Comparison of ENCODE assay signal across 14 cellular contexts in the genomic region with DNA sequence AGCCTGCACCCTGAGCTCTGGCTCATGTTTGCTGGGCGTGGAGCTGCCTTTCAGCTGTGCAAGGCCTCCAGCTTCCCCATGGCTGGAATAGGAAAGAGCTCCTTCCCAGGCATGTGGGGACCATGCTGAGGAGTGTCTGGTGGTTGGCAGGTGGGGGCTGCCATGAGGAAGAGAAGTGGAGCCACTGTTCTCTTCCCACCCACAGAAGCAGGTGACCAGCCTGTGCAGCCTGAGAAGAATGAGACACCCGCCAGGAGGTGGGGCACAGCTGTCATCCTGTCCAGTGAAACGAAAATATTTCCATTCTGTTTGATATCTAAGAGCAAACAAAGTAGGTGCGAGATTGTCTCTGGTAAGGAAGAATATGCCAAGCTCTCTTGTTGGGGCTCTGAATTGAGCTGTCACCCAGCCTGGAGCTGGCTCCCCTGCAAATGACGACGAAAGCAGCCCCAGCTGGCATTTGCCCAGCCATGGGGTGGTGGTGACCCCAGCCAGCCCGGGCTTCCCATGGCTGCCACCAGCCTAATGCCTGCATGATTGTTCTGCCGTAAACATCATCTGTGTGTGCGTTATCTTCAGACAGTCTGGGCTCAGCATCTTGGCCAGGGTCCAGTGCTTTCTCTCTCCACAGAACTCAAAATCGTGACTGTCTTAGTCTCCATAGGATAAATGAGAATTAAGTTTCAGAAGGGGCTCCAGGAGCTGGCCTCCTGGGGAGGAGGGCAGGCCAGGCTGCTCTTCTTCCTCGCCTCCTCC.
DNase-seq lines count a peak whose midpoint lies in the region; ATAC-seq and TF ChIP-seq lines count a peak whose summit lies in the region.
"Had no signal": no experiment of that assay in that cellular context is flagged by ENCODE, and none has a peak within 500 bp of the region (broad histone marks: within the 10 kb centered on the region; RNA-seq: fewer than 3 reads in every experiment).

No MANE protein-coding gene starts in this region.

- in situ Hi-C loops in transverse colon (cut with MboI; ENCODE audit: low pct_ligation_motif_present in 1 of 4, low pct_unique_long_range_greater_than_20kb in 1 of 4, low sequenced_read_pairs in 3 of 4), result no loop called here

- intact Hi-C loops in Right ventricle myocardium inferior (cut with DNase I) (no loop called here), cardiac septum (cut with DNase I) (loop anchor here (5.0 kb wide), 1 partner anchor 49 kb away; no protein-coding TSS in a partner anchor), right cardiac atrium (cut with DNase I) (no loop called here), transverse colon (cut with DNase I; ENCODE audit: low total_unique reads) (no loop called here)

- no peak for DNase-seq in Right ventricle myocardium inferior (ENCODE audit: missing footprints)
- no peak for DNase-seq in cardiac septum (ENCODE audit: low spot score)
- DNase-seq in SK-N-SH, result peak; percentile 82
- peak; percentile 32 to 76 (median 68) for DNase-seq in right cardiac atrium
- peak; percentile 19 for DNase-seq in transverse colon
- no peak for DNase-seq in cerebellar nuclear complex (lab: John Stamatoyannopoulos, UW)
- no peak for DNase-seq in SIG-M5 treated with dmso at 0.1 percent for 504 hours (lab: John Stamatoyannopoulos, UW; ENCODE audit: unreplicated experiment)
- DNase-seq in coronary artery (ENCODE audit: low spot score), result no peak
- DNase-seq: activated CD4-positive, alpha-beta T cell treated with anti-CD3 and anti-CD28 coated beads, Interleukin-2, amount 10 ng/mL, durations not matched to agents 7 days and 5 days; DMS79 treated with DMSO at 0.1 percent for 48 hours; NCI-H1048; OCI-M1; stimulated activated CD4-positive, alpha-beta T cell treated with anti-CD3 and anti-CD28 coated beads, Interleukin-15, amount 100 ng/mL, for 24 hours had no signal

- H3K9me3 ChIP-seq in SK-N-SH, result no peaks in the 10 kb centered on the region
- no peaks in the 10 kb centered on the region for H3K9me3 ChIP-seq in right cardiac atrium (ENCODE audit: control insufficient read depth, low read length)
- no peaks in the 10 kb centered on the region for H3K9me3 ChIP-seq in transverse colon

- POLR2A ChIA-PET in SK-N-SH (lab: Yijun Ruan, JAX), result no interaction called here

- TF ChIP-seq RAD21 in SK-N-SH (IDR thresholded peaks at IDR 0.05; ENCODE audit: low read length), result peak; percentile 30

- no peak for TF ChIP-seq POLR2A in transverse colon (IDR thresholded peaks at IDR 0.05)

- no peak overlapping the region for H2AFZ ChIP-seq in SK-N-SH (ENCODE audit: low read depth)

- H3K9ac ChIP-seq in SK-N-SH, result no peak overlapping the region

- H3K27me3 ChIP-seq in SK-N-SH (ENCODE audit: insufficient read depth) (no peaks in the 10 kb centered on the region), right cardiac atrium (ENCODE audit: control insufficient read depth, insufficient read depth) (no peaks in the 10 kb centered on the region), transverse colon (no peaks in the 10 kb centered on the region)
- H3K27me3 ChIP-seq: cardiac muscle cell had no signal

- TF ChIP-seq EP300 in SK-N-SH (IDR thresholded peaks at IDR 0.05; ENCODE audit: borderline replicate concordance in 1 of 2, low read depth in 1 of 2, low read length in 1 of 2) (peak in 1 of 2 experiments; percentile 50; a peak in 2 of 4 replicates), transverse colon (IDR thresholded peaks at IDR 0.05; ENCODE audit: low read depth) (no peak)

- TF ChIP-seq CTCF in SK-N-SH (IDR thresholded peaks at IDR 0.05) (no peak), transverse colon (IDR thresholded peaks at IDR 0.05) (no peak), coronary artery (IDR thresholded peaks at IDR 0.05) (no peak)

- no peak overlapping the region for H3K4me2 ChIP-seq in SK-N-SH

- CTCF ChIA-PET in SK-N-SH (lab: Yijun Ruan, JAX), result interaction anchor here (0.8 to 1.4 kb wide), 7 partner anchors 32 to 304 kb away, joined by 3 to 5 read pairs (median 4); no protein-coding TSS in a partner anchor

- H3K4me1 ChIP-seq in SK-N-SH (ENCODE audit: control insufficient read depth in 1 of 2, insufficient read depth in 2 of 2, low read depth in 1 of 2, low read length in 1 of 2) (peaks cover 0 to 39% of the 10 kb centered on the region in 2 experiments; a peak in 2 of 4 replicates), right cardiac atrium (ENCODE audit: control insufficient read depth, insufficient read depth, low read length) (no peaks in the 10 kb centered on the region), transverse colon (peaks cover 0 to 11% (median 2%) of the 10 kb centered on the region in 4 donors)

- peak overlapping the region in 1 of 2 experiments; percentile 98; a peak in 2 of 4 replicates for H3K27ac ChIP-seq in SK-N-SH (ENCODE audit: low read depth in 2 of 2, low read length in 1 of 2)
- peak overlapping the region; percentile 50 for H3K27ac ChIP-seq in right cardiac atrium (ENCODE audit: low read length)
- peak overlapping the region; percentile 9 to 57 (median 36) for H3K27ac ChIP-seq in transverse colon
- no peak overlapping the region for H3K27ac ChIP-seq in coronary artery
- H3K27ac ChIP-seq: cardiac muscle cell had no signal

- H3K36me3 ChIP-seq in SK-N-SH (replicated peaks in 1 of 2; ENCODE audit: control insufficient read depth in 1 of 2, insufficient read depth in 2 of 2, low read length in 1 of 2) (no peaks in the 10 kb centered on the region), transverse colon (no peaks in the 10 kb centered on the region)
- H3K36me3 ChIP-seq: cardiac muscle cell had no signal

- no peak overlapping the region for H3K4me3 ChIP-seq in SK-N-SH (ENCODE audit: low read depth in 2 of 2, low read length in 1 of 2)
- no peak overlapping the region for H3K4me3 ChIP-seq in right cardiac atrium (ENCODE audit: low read length)
- H3K4me3 ChIP-seq in transverse colon, result no peak overlapping the region
- H3K4me3 ChIP-seq in coronary artery, result no peak overlapping the region
- H3K4me3 ChIP-seq: cardiac muscle cell had no signal

- H4K20me1 ChIP-seq in SK-N-SH (ENCODE audit: insufficient read depth), result no peaks in the 10 kb centered on the region

- WGBS in SK-N-SH (ENCODE audit: low lambda C conversion rate), result 56% methylated on average over 8 of the region's 11 CpGs
- 26% methylated on average over 11 of the region's 11 CpGs for WGBS in right cardiac atrium
- WGBS in transverse colon (ENCODE audit: low coverage in 1 of 2), 2 donors, result 38% methylated on average over 2 to 11 of the region's 11 CpGs

- H3K9me2 ChIP-seq in SK-N-SH, result no peaks in the 10 kb centered on the region

- H3K79me2 ChIP-seq in SK-N-SH (ENCODE audit: insufficient read depth), result no peaks in the 10 kb centered on the region

- ATAC-seq in Right ventricle myocardium inferior (peak; percentile 53), right cardiac atrium (peak; percentile 73 to 76)

- H3F3A ChIP-seq in SK-N-SH (replicated peaks; ENCODE audit: insufficient read depth), result no peaks in the 10 kb centered on the region

TF ChIP-seq in SK-N-SH, 30 proteins besides CTCF, POLR2A, EP300 and RAD21:
- peak; percentile 28; the same call in 1 of the 2 replicates for TF ChIP-seq NFIC (IDR thresholded peaks at IDR 0.05; ENCODE audit: borderline replicate concordance)
- TF ChIP-seq CHD2 (IDR thresholded peaks at IDR 0.05; ENCODE audit: low read length, partially characterized antibody), result peak; percentile 35
- peak; percentile 83 for TF ChIP-seq FOXJ3 (CRISPR knock-in tag; IDR thresholded peaks at IDR 0.05)
- TF ChIP-seq YY1 (IDR thresholded peaks at IDR 0.05; ENCODE audit: low read depth), result no peak
- no peak for TF ChIP-seq MEF2A (IDR thresholded peaks at IDR 0.05; ENCODE audit: borderline replicate concordance, low read depth)
- no peak for TF ChIP-seq FOSL2 (IDR thresholded peaks at IDR 0.05; ENCODE audit: borderline replicate concordance, low read depth)
- TF ChIP-seq TCF12 (IDR thresholded peaks at IDR 0.05), result no peak
- no peak for TF ChIP-seq SIN3A (IDR thresholded peaks at IDR 0.05; ENCODE audit: borderline replicate concordance, low read depth, low read length)
- no peak for TF ChIP-seq TEAD4 (IDR thresholded peaks at IDR 0.05; ENCODE audit: borderline replicate concordance, insufficient read depth)
- TF ChIP-seq POLR2AphosphoS5 (IDR thresholded peaks at IDR 0.05; ENCODE audit: low read depth, low read length), result no peak
- TF ChIP-seq MXI1 (IDR thresholded peaks at IDR 0.05; ENCODE audit: low read depth, low read length), result peak; percentile 63; the same call in 1 of the 2 replicates
- TF ChIP-seq GATA2 (CRISPR knock-in tag; IDR thresholded peaks at IDR 0.05), result peak; percentile 84
- TF ChIP-seq RCOR1 (IDR thresholded peaks at IDR 0.05; ENCODE audit: low read length), result peak; percentile 44; the same call in 1 of the 2 replicates
TF ChIP-seq in SK-N-SH: peak in this region for 6.

Comparison
In these comparisons a context has a peak if more than half of its experiments do, and no peak if none do; other contexts are left out.
1. DNase-seq: peak in SK-N-SH (single experiment), right cardiac atrium (3 of 3) and transverse colon (single experiment); none in Right ventricle myocardium inferior (single experiment), cardiac septum (single experiment), cerebellar nuclear complex (0 of 2), SIG-M5 treated with dmso at 0.1 percent for 504 hours (single experiment) and coronary artery (single experiment).
2. H3K27ac ChIP-seq: peak in right cardiac atrium (single experiment) and transverse colon (4 of 4); none in coronary artery (0 of 2).